8 cellular contexts compared by ENCODE assay signal in the genomic region with DNA sequence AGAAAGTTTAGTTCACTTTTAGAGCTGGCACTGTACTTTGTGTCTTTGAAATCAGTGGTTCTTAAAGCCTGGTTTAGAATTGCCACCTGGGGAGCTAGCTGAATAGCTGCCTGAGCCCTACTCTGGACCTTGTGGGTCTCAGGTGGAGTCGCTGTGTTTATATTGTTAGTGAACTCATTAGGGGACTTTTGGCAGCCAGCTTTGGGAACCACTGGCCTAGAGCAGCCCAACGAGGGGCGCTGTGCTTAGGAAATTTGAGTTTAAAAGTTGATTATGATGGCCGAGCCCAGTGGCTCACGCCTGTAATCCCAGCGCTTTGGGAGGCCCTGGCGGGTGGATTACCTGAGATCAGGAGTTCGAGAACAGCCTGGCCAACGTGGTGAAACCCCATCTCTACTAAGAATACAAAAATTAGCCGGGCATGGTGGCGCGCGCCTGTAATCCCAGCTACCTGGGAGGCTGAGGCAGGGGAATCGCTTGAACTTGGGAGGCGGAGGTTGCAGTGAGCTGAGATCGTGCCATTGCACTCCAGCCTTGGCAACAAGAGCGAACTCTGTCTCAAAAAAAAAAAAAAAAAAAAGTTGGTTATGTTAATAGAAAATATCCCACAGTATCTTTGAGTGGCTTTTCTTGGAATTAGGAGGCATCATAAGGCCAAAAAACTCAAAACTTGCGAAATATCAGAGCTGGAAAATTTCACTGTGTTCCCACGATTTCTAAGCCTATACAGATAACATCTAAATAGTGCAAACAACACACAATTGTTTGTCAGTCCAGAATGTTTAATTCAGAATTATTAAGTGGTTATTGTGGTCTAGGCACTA. TPM values are rescaled to one million over a fixed set of nuclear protein-coding genes. Genes with fewer than 3 reads are reported as not detected.
DNase-seq lines count a peak whose midpoint lies in the region; ATAC-seq and TF ChIP-seq lines count a peak whose summit lies in the region.

No MANE protein-coding gene starts in this region.

- peak overlapping the region; percentile 92 for H3K9ac ChIP-seq in skeletal muscle satellite cell (ENCODE audit: low read depth, low read length)

- H3K9me3 Mint-ChIP-seq in activated CD8-positive, alpha-beta T cell treated with anti-CD3 and anti-CD28 coated beads for 36 hours, result no peaks in the 10 kb centered on the region

- H3K36me3 ChIP-seq in skeletal muscle satellite cell (ENCODE audit: insufficient read depth, low read length), result no peaks in the 10 kb centered on the region

- DNase-seq in activated CD8-positive, alpha-beta T cell treated with anti-CD3 and anti-CD28 coated beads for 36 hours, result peak; percentile 35
- peak; percentile 31 for DNase-seq in left ventricle myocardium superior
- no peak for DNase-seq in NCI-H524 (lab: John Stamatoyannopoulos, UW)

- H3K4me1 ChIP-seq in skeletal muscle satellite cell (ENCODE audit: control insufficient read depth, insufficient read depth, low read length), result peaks cover 13% of the 10 kb centered on the region

- H3K4me3 ChIP-seq in skeletal muscle satellite cell (ENCODE audit: low read length), result peak overlapping the region; percentile 74

- TF ChIP-seq CTCF in 22Rv1 (IDR thresholded peaks at IDR 0.05), result no peak
- no peak for TF ChIP-seq CTCF in activated CD8-positive, alpha-beta T cell treated with anti-CD3 and anti-CD28 coated beads for 36 hours (IDR thresholded peaks at IDR 0.05)

- H3K36me3 Mint-ChIP-seq in activated CD8-positive, alpha-beta T cell treated with anti-CD3 and anti-CD28 coated beads for 36 hours (ENCODE audit: low read depth), result peaks cover 22% of the 10 kb centered on the region

- peak overlapping the region; percentile 85 for H3K27ac ChIP-seq in 22Rv1

- intact Hi-C loops in activated CD8-positive, alpha-beta T cell treated with anti-CD3 and anti-CD28 coated beads for 36 hours (cut with micrococcal nuclease), result loop anchor here (2.0 kb wide), 1 partner anchor 13 kb away; no protein-coding TSS in a partner anchor
- intact Hi-C loops in left ventricle myocardium superior (cut with micrococcal nuclease), result loop anchor here (10.0 kb wide), 1 partner anchor 167 kb away; no protein-coding TSS in a partner anchor

- peak overlapping the region; percentile 80 for H3K4me3 Mint-ChIP-seq in activated CD8-positive, alpha-beta T cell treated with anti-CD3 and anti-CD28 coated beads for 36 hours

- H3K27me3 Mint-ChIP-seq in activated CD8-positive, alpha-beta T cell treated with anti-CD3 and anti-CD28 coated beads for 36 hours, result no peaks in the 10 kb centered on the region

- H3K9me3 ChIP-seq in skeletal muscle satellite cell (replicated peaks; ENCODE audit: low read length), result no peaks in the 10 kb centered on the region

- peaks cover 37% of the 10 kb centered on the region for H3K4me1 Mint-ChIP-seq in activated CD8-positive, alpha-beta T cell treated with anti-CD3 and anti-CD28 coated beads for 36 hours (ENCODE audit: low read depth)

- H3K4me2 ChIP-seq in skeletal muscle satellite cell (ENCODE audit: low read length), result peak overlapping the region; percentile 81

- CTCF ChIA-PET in activated CD8-positive, alpha-beta T cell treated with anti-CD3 and anti-CD28 coated beads for 36 hours (lab: Charles Lee), result interaction anchor here (1.1 to 4.3 kb wide), 3 partner anchors 10 to 32 kb away, joined by 3 to 30 read pairs (median 3); no protein-coding TSS in a partner anchor

- ATAC-seq in GM18873 (IDR thresholded peaks at IDR 0.05; ENCODE audit: low FRiP score, unreplicated experiment), result peak; percentile 1
- peak; percentile 9 for ATAC-seq in HG03135 (IDR thresholded peaks at IDR 0.05; ENCODE audit: unreplicated experiment)
- no peak for ATAC-seq in activated CD8-positive, alpha-beta T cell treated with anti-CD3 and anti-CD28 coated beads for 36 hours
- peak; percentile 4 for ATAC-seq in left ventricle myocardium superior
- no peak for ATAC-seq in GM18519 (IDR thresholded peaks at IDR 0.05; ENCODE audit: low FRiP score, unreplicated experiment)

- no peaks in the 10 kb centered on the region for H3K27me3 ChIP-seq in skeletal muscle satellite cell (ENCODE audit: control insufficient read depth, insufficient read depth, low read length)

- peak overlapping the region; percentile 92 for H3K27ac Mint-ChIP-seq in activated CD8-positive, alpha-beta T cell treated with anti-CD3 and anti-CD28 coated beads for 36 hours

- POLR2A ChIA-PET in activated CD8-positive, alpha-beta T cell treated with anti-CD3 and anti-CD28 coated beads for 36 hours (lab: Charles Lee), result interaction anchor here (1.3 to 5.7 kb wide), 3 partner anchors 13 to 132 kb away, joined by 3 to 40 read pairs (median 4); a partner anchor contains a TSS

RNA-seq across cellular contexts. Expression of a gene that starts 0.8 kb away (rescaled TPM):
- 10 to 100 TPM; 60.0 to 60.4 TPM for total RNA-seq in activated CD8-positive, alpha-beta T cell treated with anti-CD3 and anti-CD28 coated beads for 36 hours
- total RNA-seq in left ventricle myocardium superior, result 118 TPM
- 21.8 and 24.6 TPM in 2 replicates for total RNA-seq in skeletal muscle satellite cell (2012; rRNA removed)

Comparison
In these comparisons a context has a peak if more than half of its experiments do, and no peak if none do; other contexts are left out.
1. ATAC-seq: peak in GM18873 (single experiment), HG03135 (single experiment) and left ventricle myocardium superior (single experiment); none in activated CD8-positive, alpha-beta T cell treated with anti-CD3 and anti-CD28 coated beads for 36 hours (single experiment) and GM18519 (single experiment).
2. DNase-seq: peak in activated CD8-positive, alpha-beta T cell treated with anti-CD3 and anti-CD28 coated beads for 36 hours (single experiment) and left ventricle myocardium superior (single experiment); none in NCI-H524 (0 of 2).